Comparison of ENCODE assay signal across 5 cellular contexts in genomic region chr13:74413482-74413881, GRCh38.
"Had no signal": no experiment of that assay in that cellular context is flagged by ENCODE, and none has a peak within 500 bp of the region (broad histone marks: within the 10 kb centered on the region; RNA-seq: fewer than 3 reads in every experiment).

No MANE protein-coding gene starts in this region.

- ATAC-seq: K562 had no signal

- DNase-seq: GM23248, H9, HCEC 1CT, IMR-90 had no signal

- H3K9ac ChIP-seq: GM23248 had no signal

- H3K4me1 Mint-ChIP-seq: H9 had no signal

- H3K27ac Mint-ChIP-seq: H9 had no signal

- H3K27ac ChIP-seq: GM23248 had no signal

- H3K4me3 ChIP-seq: GM23248, K562 had no signal

- H3K4me3 Mint-ChIP-seq: H9 had no signal

- H2AFZ ChIP-seq: GM23248 had no signal
